ENCODE assay signal across 27 cellular contexts in genomic region chr11:121312483-121312882, GRCh38.
"Had no signal": no experiment of that assay in that cellular context is flagged by ENCODE, and none has a peak within 500 bp of the region (broad histone marks: within the 10 kb centered on the region; RNA-seq: fewer than 3 reads in every experiment).

No MANE protein-coding gene starts in this region.

- H3K9me3 ChIP-seq: ascending aorta, esophagus squamous epithelium, gastroesophageal sphincter, heart right ventricle had no signal

- H3K27me3 Mint-ChIP-seq: activated CD4-positive, alpha-beta memory T cell treated with anti-CD3 and anti-CD28 coated beads for 36 hours; activated CD4-positive, alpha-beta T cell treated with anti-CD3 and anti-CD28 coated beads for 36 hours; activated CD4-positive, alpha-beta T cell treated with anti-CD3 and anti-CD28 coated beads, Interleukin-2, amount 10 ng/mL, durations not matched to agents 24 days and 14 days; activated CD8-positive, alpha-beta memory T cell treated with anti-CD3 and anti-CD28 coated beads, Interleukin-2, amount 10 ng/mL, durations not matched to agents 7 days and 5 days; activated naive CD4-positive, alpha-beta T cell treated with anti-CD3 and anti-CD28 coated beads, Interleukin-2, amount 10 ng/mL, durations not matched to agents 7 days and 5 days; activated naive CD8-positive, alpha-beta T cell treated with anti-CD3 and anti-CD28 coated beads, Interleukin-2, amount 10 ng/mL, durations not matched to agents 7 days and 5 days had no signal

- H3K9me3 Mint-ChIP-seq: activated CD4-positive, alpha-beta memory T cell treated with anti-CD3 and anti-CD28 coated beads for 36 hours; activated naive CD4-positive, alpha-beta T cell treated with anti-CD3 and anti-CD28 coated beads, Interleukin-2, amount 10 ng/mL, durations not matched to agents 7 days and 5 days; activated naive CD8-positive, alpha-beta T cell treated with anti-CD3 and anti-CD28 coated beads, Interleukin-2, amount 10 ng/mL, durations not matched to agents 7 days and 5 days; activated T-helper 1 cell treated with anti-CD3 and anti-CD28 coated beads, Interleukin-12 subunit alpha, Interleukin-12 subunit beta, Interleukin-2, Interleukin-4 antibody, amounts not matched to agents 30 ng/mL and 10 ng/mL and 1 ng/mL, durations not matched to agents 14 hours and 24 hours and 36 hours; activated T-helper 2 cell treated with anti-CD3 and anti-CD28 coated beads, Interferon-gamma antibody, Interleukin-2, Interleukin-4, amounts not matched to agents 10 μg/mL and 5 μg/mL and 100 μg/mL, durations not matched to agents 14 hours and 24 hours and 36 hours had no signal

- H3K36me3 ChIP-seq: brain microvascular endothelial cell had no signal

- DNase-seq: activated CD4-positive, alpha-beta memory T cell treated with anti-CD3 and anti-CD28 coated beads for 36 hours; activated CD4-positive, alpha-beta T cell treated with anti-CD3 and anti-CD28 coated beads for 36 hours; activated CD4-positive, alpha-beta T cell treated with anti-CD3 and anti-CD28 coated beads, Interleukin-2, amount 10 ng/mL, durations not matched to agents 24 days and 14 days; activated CD8-positive, alpha-beta memory T cell treated with anti-CD3 and anti-CD28 coated beads, Interleukin-2, amount 10 ng/mL, durations not matched to agents 7 days and 5 days; activated CD8-positive, alpha-beta memory T cell treated with anti-CD3 and anti-CD28 coated beads, Interleukin-2, amount 50 U/mL, for 4 hours; activated CD8-positive, alpha-beta T cell treated with anti-CD3 and anti-CD28 coated beads, Interleukin-2, amount 10 ng/mL, durations not matched to agents 7 days and 5 days; activated gamma-delta T cell; activated naive CD4-positive, alpha-beta T cell; activated naive CD4-positive, alpha-beta T cell treated with anti-CD3 and anti-CD28 coated beads, Interleukin-2, amount 10 ng/mL, durations not matched to agents 7 days and 5 days; activated naive CD8-positive, alpha-beta T cell treated with anti-CD3 and anti-CD28 coated beads, Interleukin-2, amount 10 ng/mL, durations not matched to agents 7 days and 5 days; activated T-cell treated with anti-CD3 and anti-CD28 coated beads, Interleukin-2, amount 50 U/mL, for 1 hour; activated T-cell treated with anti-CD3 and anti-CD28 coated beads, Interleukin-2, amount 50 U/mL, for 48 hours; brain microvascular endothelial cell; caudate nucleus; effector CD8-positive, alpha-beta T cell; esophagus squamous epithelium; foreskin melanocyte; heart right ventricle; T-helper 2 cell had no signal

- H3K4me3 Mint-ChIP-seq: activated CD4-positive, alpha-beta memory T cell treated with anti-CD3 and anti-CD28 coated beads for 36 hours; activated CD4-positive, alpha-beta T cell treated with anti-CD3 and anti-CD28 coated beads for 36 hours; activated CD4-positive, alpha-beta T cell treated with anti-CD3 and anti-CD28 coated beads, Interleukin-2, amount 10 ng/mL, durations not matched to agents 24 days and 14 days; activated CD8-positive, alpha-beta memory T cell treated with anti-CD3 and anti-CD28 coated beads, Interleukin-2, amount 10 ng/mL, durations not matched to agents 7 days and 5 days; activated CD8-positive, alpha-beta T cell treated with anti-CD3 and anti-CD28 coated beads, Interleukin-2, amount 10 ng/mL, durations not matched to agents 7 days and 5 days; activated naive CD4-positive, alpha-beta T cell treated with anti-CD3 and anti-CD28 coated beads, Interleukin-2, amount 10 ng/mL, durations not matched to agents 7 days and 5 days; activated naive CD8-positive, alpha-beta T cell treated with anti-CD3 and anti-CD28 coated beads, Interleukin-2, amount 10 ng/mL, durations not matched to agents 7 days and 5 days; activated T-helper 1 cell treated with anti-CD3 and anti-CD28 coated beads, Interleukin-12 subunit alpha, Interleukin-12 subunit beta, Interleukin-2, Interleukin-4 antibody, amounts not matched to agents 30 ng/mL and 10 ng/mL and 1 ng/mL, durations not matched to agents 14 hours and 24 hours and 36 hours; WTC11 had no signal

- ATAC-seq: activated CD4-positive, alpha-beta T cell treated with anti-CD3 and anti-CD28 coated beads for 36 hours; activated CD4-positive, CD25-positive, alpha-beta regulatory T cell treated with anti-CD3 and anti-CD28 coated beads, Interleukin-2, amount 50 U/mL, for 24 hours; activated CD8-positive, alpha-beta memory T cell treated with anti-CD3 and anti-CD28 coated beads, Interleukin-2, amount 10 ng/mL, durations not matched to agents 7 days and 5 days; activated CD8-positive, alpha-beta T cell treated with anti-CD3 and anti-CD28 coated beads, Interleukin-2, amount 10 ng/mL, durations not matched to agents 7 days and 5 days; activated naive CD4-positive, alpha-beta T cell treated with anti-CD3 and anti-CD28 coated beads, Interleukin-2, amount 50 U/mL, for 72 hours; gastroesophageal sphincter; heart right ventricle; WTC11 had no signal

- H3K4me1 ChIP-seq: ascending aorta, esophagus squamous epithelium, gastroesophageal sphincter, heart right ventricle had no signal

- H3K4me3 ChIP-seq: ascending aorta, esophagus squamous epithelium, gastroesophageal sphincter, heart right ventricle had no signal

- H3K27me3 ChIP-seq: ascending aorta, brain microvascular endothelial cell, esophagus squamous epithelium, gastroesophageal sphincter, heart right ventricle had no signal

- H3K27ac Mint-ChIP-seq: activated CD4-positive, alpha-beta memory T cell treated with anti-CD3 and anti-CD28 coated beads for 36 hours; activated CD4-positive, alpha-beta T cell treated with anti-CD3 and anti-CD28 coated beads for 36 hours; activated CD4-positive, alpha-beta T cell treated with anti-CD3 and anti-CD28 coated beads, Interleukin-2, amount 10 ng/mL, durations not matched to agents 24 days and 14 days; activated CD8-positive, alpha-beta memory T cell treated with anti-CD3 and anti-CD28 coated beads, Interleukin-2, amount 10 ng/mL, durations not matched to agents 7 days and 5 days; activated CD8-positive, alpha-beta T cell treated with anti-CD3 and anti-CD28 coated beads, Interleukin-2, amount 10 ng/mL, durations not matched to agents 7 days and 5 days; activated naive CD4-positive, alpha-beta T cell treated with anti-CD3 and anti-CD28 coated beads, Interleukin-2, amount 10 ng/mL, durations not matched to agents 7 days and 5 days; activated naive CD4-positive, alpha-beta T cell treated with anti-CD3 and anti-CD28 coated beads, Interleukin-2, amount 50 U/mL, for 72 hours; activated naive CD8-positive, alpha-beta T cell treated with anti-CD3 and anti-CD28 coated beads, Interleukin-2, amount 10 ng/mL, durations not matched to agents 7 days and 5 days; activated T-helper 1 cell treated with anti-CD3 and anti-CD28 coated beads, Interleukin-12 subunit alpha, Interleukin-12 subunit beta, Interleukin-2, Interleukin-4 antibody, amounts not matched to agents 30 ng/mL and 10 ng/mL and 1 ng/mL, durations not matched to agents 14 hours and 24 hours and 36 hours; activated T-helper 2 cell treated with anti-CD3 and anti-CD28 coated beads, Interferon-gamma antibody, Interleukin-2, Interleukin-4, amounts not matched to agents 10 μg/mL and 5 μg/mL and 100 μg/mL, durations not matched to agents 14 hours and 24 hours and 36 hours; WTC11 had no signal

- H3K27ac ChIP-seq: ascending aorta, brain microvascular endothelial cell, epithelial cell of prostate, esophagus squamous epithelium, gastroesophageal sphincter, heart right ventricle had no signal
